In genomic region chr15:78369161-78369560, GRCh38 we compare ENCODE assay signal across 29 cellular contexts. TPM values are rescaled to one million over a fixed set of nuclear protein-coding genes. Genes with fewer than 3 reads are reported as not detected.
"Had no signal": no experiment of that assay in that cellular context is flagged by ENCODE, and none has a peak within 500 bp of the region (broad histone marks: within the 10 kb centered on the region; RNA-seq: fewer than 3 reads in every experiment).

No MANE protein-coding gene starts in this region.

- H3K4me1 ChIP-seq: adrenal gland, body of pancreas had no signal

- DNase-seq: activated CD4-positive, alpha-beta memory T cell treated with anti-CD3 and anti-CD28 coated beads for 36 hours; activated CD4-positive, alpha-beta T cell treated with anti-CD3 and anti-CD28 coated beads, Interleukin-2, amount 10 ng/mL, durations not matched to agents 24 days and 14 days; activated CD8-positive, alpha-beta memory T cell treated with anti-CD3 and anti-CD28 coated beads, Interleukin-2, amount 50 U/mL, for 4 hours; activated effector memory CD4-positive, alpha-beta T cell treated with anti-CD3 and anti-CD28 coated beads, Interleukin-2, amount 50 U/mL, for 16 hours; activated naive CD4-positive, alpha-beta T cell treated with anti-CD3 and anti-CD28 coated beads for 36 hours; activated naive CD8-positive, alpha-beta T cell treated with anti-CD3 and anti-CD28 coated beads for 36 hours; activated T-cell treated with anti-CD3 and anti-CD28 coated beads, Interleukin-2, amount 50 U/mL, for 1 hour; adrenal gland; aorta; body of pancreas; cortex of kidney; effector memory CD8-positive, alpha-beta T cell; erythroblast; gastrocnemius medialis; naive B cell; pancreas; stimulated activated naive CD4-positive, alpha-beta T cell; SW 1271; T-helper 17 cell; T1000 had no signal

- H3K27me3 Mint-ChIP-seq: activated naive CD8-positive, alpha-beta T cell treated with anti-CD3 and anti-CD28 coated beads for 36 hours had no signal

- H3K36me3 ChIP-seq: adrenal gland, cardiac muscle cell, gastrocnemius medialis, pancreas, tibial nerve, WERI-Rb-1 had no signal

- H3K27ac ChIP-seq: adrenal gland, body of pancreas, cardiac muscle cell, gastrocnemius medialis, pancreas, tibial nerve, WERI-Rb-1 had no signal

- H3K36me3 Mint-ChIP-seq: activated CD4-positive, alpha-beta memory T cell treated with anti-CD3 and anti-CD28 coated beads for 36 hours; activated naive CD8-positive, alpha-beta T cell treated with anti-CD3 and anti-CD28 coated beads for 36 hours; naive B cell had no signal

- H3K9me3 Mint-ChIP-seq: activated CD4-positive, alpha-beta memory T cell treated with anti-CD3 and anti-CD28 coated beads for 36 hours; activated CD4-positive, alpha-beta T cell treated with anti-CD3 and anti-CD28 coated beads, Interleukin-2, amount 10 ng/mL, durations not matched to agents 24 days and 14 days; activated naive CD4-positive, alpha-beta T cell treated with anti-CD3 and anti-CD28 coated beads for 36 hours; activated naive CD8-positive, alpha-beta T cell treated with anti-CD3 and anti-CD28 coated beads for 36 hours; activated T-helper 1 cell treated with anti-CD3 and anti-CD28 coated beads, Interleukin-12 subunit alpha, Interleukin-12 subunit beta, Interleukin-2, Interleukin-4 antibody, amounts not matched to agents 30 ng/mL and 10 ng/mL and 1 ng/mL, durations not matched to agents 14 hours and 24 hours and 36 hours; effector memory CD8-positive, alpha-beta T cell; naive B cell had no signal

- ATAC-seq: activated CD4-positive, CD25-positive, alpha-beta regulatory T cell treated with anti-CD3 and anti-CD28 coated beads, Interleukin-2, amount 50 U/mL, for 24 hours; body of pancreas; effector memory CD8-positive, alpha-beta T cell; gastrocnemius medialis; pancreas; T-helper 17 cell had no signal

- H3K9me3 ChIP-seq: adrenal gland, body of pancreas, gastrocnemius medialis, pancreas, tibial nerve had no signal

- H3K4me1 Mint-ChIP-seq: activated CD4-positive, alpha-beta T cell treated with anti-CD3 and anti-CD28 coated beads, Interleukin-2, amount 10 ng/mL, durations not matched to agents 24 days and 14 days; activated naive CD8-positive, alpha-beta T cell treated with anti-CD3 and anti-CD28 coated beads for 36 hours; naive B cell; T-helper 17 cell had no signal

- H3K27me3 ChIP-seq: adrenal gland, body of pancreas, cardiac muscle cell, gastrocnemius medialis, pancreas, tibial nerve had no signal

- H3K4me3 Mint-ChIP-seq: activated CD4-positive, alpha-beta memory T cell treated with anti-CD3 and anti-CD28 coated beads for 36 hours; activated CD4-positive, alpha-beta T cell treated with anti-CD3 and anti-CD28 coated beads, Interleukin-2, amount 10 ng/mL, durations not matched to agents 24 days and 14 days; activated naive CD4-positive, alpha-beta T cell treated with anti-CD3 and anti-CD28 coated beads for 36 hours; activated naive CD8-positive, alpha-beta T cell treated with anti-CD3 and anti-CD28 coated beads for 36 hours; activated T-helper 1 cell treated with anti-CD3 and anti-CD28 coated beads, Interleukin-12 subunit alpha, Interleukin-12 subunit beta, Interleukin-2, Interleukin-4 antibody, amounts not matched to agents 30 ng/mL and 10 ng/mL and 1 ng/mL, durations not matched to agents 14 hours and 24 hours and 36 hours; effector memory CD8-positive, alpha-beta T cell; naive B cell; T-helper 17 cell had no signal

- H3K4me3 ChIP-seq: adrenal gland, body of pancreas, cardiac muscle cell, gastrocnemius medialis, lung, pancreas, tibial nerve had no signal

- H3K27ac Mint-ChIP-seq: activated CD4-positive, alpha-beta memory T cell treated with anti-CD3 and anti-CD28 coated beads for 36 hours; activated CD4-positive, alpha-beta T cell treated with anti-CD3 and anti-CD28 coated beads, Interleukin-2, amount 10 ng/mL, durations not matched to agents 24 days and 14 days; activated naive CD4-positive, alpha-beta T cell treated with anti-CD3 and anti-CD28 coated beads for 36 hours; activated naive CD8-positive, alpha-beta T cell treated with anti-CD3 and anti-CD28 coated beads for 36 hours; activated T-helper 1 cell treated with anti-CD3 and anti-CD28 coated beads, Interleukin-12 subunit alpha, Interleukin-12 subunit beta, Interleukin-2, Interleukin-4 antibody, amounts not matched to agents 30 ng/mL and 10 ng/mL and 1 ng/mL, durations not matched to agents 14 hours and 24 hours and 36 hours; effector memory CD8-positive, alpha-beta T cell; T-helper 17 cell had no signal

RNA-seq across cellular contexts. Expression of gene CRABP1, which starts 29.0 kb away (rescaled TPM):
- total RNA-seq: activated CD4-positive, alpha-beta memory T cell treated with anti-CD3 and anti-CD28 coated beads for 36 hours; activated CD4-positive, alpha-beta T cell treated with anti-CD3 and anti-CD28 coated beads, Interleukin-2, amount 10 ng/mL, durations not matched to agents 24 days and 14 days; activated CD8-positive, alpha-beta memory T cell treated with anti-CD3 and anti-CD28 coated beads for 36 hours; activated naive CD8-positive, alpha-beta T cell treated with anti-CD3 and anti-CD28 coated beads for 36 hours; activated T-helper 1 cell treated with anti-CD3 and anti-CD28 coated beads, Interleukin-12 subunit alpha, Interleukin-12 subunit beta, Interleukin-2, Interleukin-4 antibody, amounts not matched to agents 30 ng/mL and 10 ng/mL and 1 ng/mL, durations not matched to agents 14 hours and 24 hours and 36 hours; gastrocnemius medialis; kidney epithelial cell; T-helper 17 cell; ureter had no signal
- polyA plus RNA-seq: aorta, lung had no signal
